ENCODE assay signal across 9 cellular contexts in the genomic region with DNA sequence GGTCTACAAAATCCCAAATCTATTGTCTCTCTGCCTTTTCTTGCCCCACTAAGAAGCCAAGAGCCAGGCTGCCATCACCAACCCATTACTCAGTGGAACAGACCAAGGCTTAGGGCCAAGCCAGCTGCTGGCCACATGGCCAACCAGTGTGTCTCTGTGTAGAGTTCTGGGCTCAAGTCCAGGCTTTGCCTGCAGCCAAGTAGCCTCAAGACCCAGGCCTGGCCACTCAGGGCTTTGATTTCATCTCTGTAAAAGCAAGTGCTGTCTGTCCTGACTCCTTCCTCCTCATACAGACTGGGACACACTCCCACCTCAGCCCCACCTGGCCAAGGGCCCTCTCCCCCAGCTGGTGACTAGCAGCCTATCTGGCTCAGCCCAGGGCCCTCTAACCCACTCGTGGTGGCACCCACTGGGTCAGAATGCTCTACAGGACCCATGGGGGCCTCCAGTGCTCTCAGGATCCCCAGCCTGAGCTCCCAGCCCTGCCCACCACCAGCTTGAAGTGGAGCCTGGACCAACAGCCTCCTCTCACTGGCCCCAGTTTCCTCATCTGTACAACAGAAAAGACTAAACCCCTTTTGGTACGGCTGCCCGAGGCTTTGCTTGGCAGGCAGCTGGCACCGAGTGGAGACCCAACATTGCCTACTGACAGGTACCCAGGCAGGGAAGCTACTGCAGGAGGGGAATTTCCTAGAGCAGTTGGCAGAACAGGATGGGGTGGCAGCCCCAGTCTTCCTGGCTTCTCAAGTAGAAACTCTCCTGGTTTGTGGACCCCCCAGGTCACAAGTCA. TPM values are rescaled to one million over a fixed set of nuclear protein-coding genes. Genes with fewer than 3 reads are reported as not detected.
DNase-seq lines count a peak whose midpoint lies in the region; ATAC-seq, FAIRE-seq and TF ChIP-seq lines count a peak whose summit lies in the region.
"Had no signal": no experiment of that assay in that cellular context is flagged by ENCODE, and none has a peak within 500 bp of the region (broad histone marks: within the 10 kb centered on the region; RNA-seq: fewer than 3 reads in every experiment).

No MANE protein-coding gene starts in this region.

- peaks cover 79% of the 10 kb centered on the region for H3K4me1 ChIP-seq in OCI-LY1 (ENCODE audit: insufficient read depth, low read length, severe bottlenecking)

- no peaks in the 10 kb centered on the region for H3K9me2 ChIP-seq in OCI-LY1 (ENCODE audit: low read depth, low read length)
- no peaks in the 10 kb centered on the region for H3K9me2 ChIP-seq in neural cell (ENCODE audit: insufficient read depth, low read length)

- no peak overlapping the region for H2AFZ ChIP-seq in OCI-LY1 (ENCODE audit: low read length)
- no peak overlapping the region for H2AFZ ChIP-seq in neural cell (ENCODE audit: low read depth, low read length)

- no peak for TF ChIP-seq RAD21 in neural cell (conservative IDR thresholded peaks at IDR 0.05)

- H3K27ac ChIP-seq in OCI-LY1 (ENCODE audit: low read depth, low read length, poor library complexity, severe bottlenecking) (peak overlapping the region; percentile 75), neural cell (ENCODE audit: low read length) (no peak overlapping the region)
- H3K27ac ChIP-seq: HL-60 had no signal

- H3K27me3 ChIP-seq in OCI-LY1 (ENCODE audit: insufficient read depth, low read length) (no peaks in the 10 kb centered on the region), neural cell (ENCODE audit: insufficient read depth, low read depth, low read length) (no peaks in the 10 kb centered on the region)

- H3F3A ChIP-seq in OCI-LY1 (ENCODE audit: insufficient read depth, low read length) = no peaks in the 10 kb centered on the region
- H3F3A ChIP-seq in neural cell (ENCODE audit: insufficient read depth, low read length, poor library complexity, severe bottlenecking) = no peaks in the 10 kb centered on the region

- peak overlapping the region; percentile 95 for H3K4me2 ChIP-seq in OCI-LY1 (ENCODE audit: low read length)
- H3K4me2 ChIP-seq in neural cell (ENCODE audit: low read length) = peak overlapping the region; percentile 59

- H3K9me3 ChIP-seq in OCI-LY1 (ENCODE audit: low read length) = no peaks in the 10 kb centered on the region
- H3K9me3 ChIP-seq in neural cell (ENCODE audit: low read length) = no peaks in the 10 kb centered on the region

- FAIRE-seq in GM19239 (lab: Jason Lieb, UNC) = no peak

- DNase-seq in C1 segment of cervical spinal cord (lab: John Stamatoyannopoulos, UW) (peak in 12 of 14 donors; percentile 54 to 90 (median 82)), epithelial cell of esophagus (ENCODE audit: low read depth) (no peak), GM19239 (ENCODE audit: insufficient read length, low spot score) (no peak)

- H3K9ac ChIP-seq in OCI-LY1 (ENCODE audit: low read length) (peak overlapping the region; percentile 77), neural cell (ENCODE audit: low read length) (peak overlapping the region; percentile 60)

- peaks cover 5% of the 10 kb centered on the region; the same call in 1 of the 2 replicates for H3K79me2 ChIP-seq in OCI-LY1 (ENCODE audit: insufficient read depth, low read length)
- peaks cover 15% of the 10 kb centered on the region for H3K79me2 ChIP-seq in neural cell (replicated peaks; ENCODE audit: insufficient read depth, low read length)

- H4K20me1 ChIP-seq in OCI-LY1 (ENCODE audit: insufficient read depth, low read length) (no peaks in the 10 kb centered on the region), neural cell (ENCODE audit: insufficient read depth) (no peaks in the 10 kb centered on the region)

- ATAC-seq in GM21825 (IDR thresholded peaks at IDR 0.05; ENCODE audit: unreplicated experiment) = no peak
- no peak for ATAC-seq in HG03139 (IDR thresholded peaks at IDR 0.05; ENCODE audit: unreplicated experiment)
- ATAC-seq in GM21737 (IDR thresholded peaks at IDR 0.05; ENCODE audit: unreplicated experiment) = no peak

- TF ChIP-seq EP300 in neural cell (conservative IDR thresholded peaks at IDR 0.05; ENCODE audit: poor library complexity, severe bottlenecking) = no peak

- H3K4me3 ChIP-seq in OCI-LY1 (ENCODE audit: low read depth, low read length, poor library complexity, severe bottlenecking) = peak overlapping the region; percentile 79
- H3K4me3 ChIP-seq in epithelial cell of esophagus (ENCODE audit: low read length) = peak overlapping the region; percentile 78
- peak overlapping the region; percentile 67 for H3K4me3 ChIP-seq in neural cell (ENCODE audit: low read length)

- H3K36me3 ChIP-seq in OCI-LY1 (ENCODE audit: insufficient read depth, low read length) = peaks cover 38% of the 10 kb centered on the region
- no peaks in the 10 kb centered on the region for H3K36me3 ChIP-seq in neural cell (ENCODE audit: insufficient read depth, low read length)

- TF ChIP-seq CTCF in OCI-LY1 (IDR thresholded peaks at IDR 0.05; ENCODE audit: low read length) (no peak), epithelial cell of esophagus (IDR thresholded peaks at IDR 0.05; ENCODE audit: insufficient read depth, low read depth, low read length, missing control alignments) (no peak), neural cell (IDR thresholded peaks at IDR 0.05; ENCODE audit: poor library complexity, severe bottlenecking) (no peak)

TF ChIP-seq in neural cell, 6 proteins besides CTCF, POLR2A, EP300 and RAD21:
- TF ChIP-seq POLR2AphosphoS5 (IDR thresholded peaks at IDR 0.05) = no peak
- TF ChIP-seq EZH2 (IDR thresholded peaks at IDR 0.05; ENCODE audit: borderline replicate concordance, insufficient read depth, low read length, poor library complexity, severe bottlenecking) = no peak
- no peak for TF ChIP-seq SMC3 (conservative IDR thresholded peaks at IDR 0.05; ENCODE audit: poor library complexity)
- TF ChIP-seq TAF1 (IDR thresholded peaks at IDR 0.05; ENCODE audit: low read depth) = no peak
- no peak for TF ChIP-seq MXI1 (conservative IDR thresholded peaks at IDR 0.05; ENCODE audit: poor library complexity, severe bottlenecking)
- TF ChIP-seq, protein P1, sequence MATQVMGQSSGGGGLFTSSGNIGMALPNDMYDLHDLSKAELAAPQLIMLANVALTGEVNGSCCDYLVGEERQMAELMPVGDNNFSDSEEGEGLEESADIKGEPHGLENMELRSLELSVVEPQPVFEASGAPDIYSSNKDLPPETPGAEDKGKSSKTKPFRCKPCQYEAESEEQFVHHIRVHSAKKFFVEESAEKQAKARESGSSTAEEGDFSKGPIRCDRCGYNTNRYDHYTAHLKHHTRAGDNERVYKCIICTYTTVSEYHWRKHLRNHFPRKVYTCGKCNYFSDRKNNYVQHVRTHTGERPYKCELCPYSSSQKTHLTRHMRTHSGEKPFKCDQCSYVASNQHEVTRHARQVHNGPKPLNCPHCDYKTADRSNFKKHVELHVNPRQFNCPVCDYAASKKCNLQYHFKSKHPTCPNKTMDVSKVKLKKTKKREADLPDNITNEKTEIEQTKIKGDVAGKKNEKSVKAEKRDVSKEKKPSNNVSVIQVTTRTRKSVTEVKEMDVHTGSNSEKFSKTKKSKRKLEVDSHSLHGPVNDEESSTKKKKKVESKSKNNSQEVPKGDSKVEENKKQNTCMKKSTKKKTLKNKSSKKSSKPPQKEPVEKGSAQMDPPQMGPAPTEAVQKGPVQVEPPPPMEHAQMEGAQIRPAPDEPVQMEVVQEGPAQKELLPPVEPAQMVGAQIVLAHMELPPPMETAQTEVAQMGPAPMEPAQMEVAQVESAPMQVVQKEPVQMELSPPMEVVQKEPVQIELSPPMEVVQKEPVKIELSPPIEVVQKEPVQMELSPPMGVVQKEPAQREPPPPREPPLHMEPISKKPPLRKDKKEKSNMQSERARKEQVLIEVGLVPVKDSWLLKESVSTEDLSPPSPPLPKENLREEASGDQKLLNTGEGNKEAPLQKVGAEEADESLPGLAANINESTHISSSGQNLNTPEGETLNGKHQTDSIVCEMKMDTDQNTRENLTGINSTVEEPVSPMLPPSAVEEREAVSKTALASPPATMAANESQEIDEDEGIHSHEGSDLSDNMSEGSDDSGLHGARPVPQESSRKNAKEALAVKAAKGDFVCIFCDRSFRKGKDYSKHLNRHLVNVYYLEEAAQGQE (IDR thresholded peaks at IDR 0.05; ENCODE audit: borderline replicate concordance) = no peak

RNA-seq across cellular contexts. Expression of a gene that starts 14.4 kb away (rescaled TPM):
- 22.5 and 25.9 TPM in 2 replicates for polyA plus RNA-seq in neural cell
- 11.7 and 20.0 TPM in 2 replicates for polyA minus RNA-seq in neural cell

Comparison
In these comparisons a context has a peak if more than half of its experiments do, and no peak if none do; other contexts are left out.
1. DNase-seq: peak in C1 segment of cervical spinal cord (12 of 14); none in epithelial cell of esophagus (single experiment) and GM19239 (single experiment).
2. Peak in every context shown above with its lines, with median percentiles within 50 percentile points of each other: H3K4me3 ChIP-seq.